Comparison of ENCODE assay signal across 31 cellular contexts in the genomic region with DNA sequence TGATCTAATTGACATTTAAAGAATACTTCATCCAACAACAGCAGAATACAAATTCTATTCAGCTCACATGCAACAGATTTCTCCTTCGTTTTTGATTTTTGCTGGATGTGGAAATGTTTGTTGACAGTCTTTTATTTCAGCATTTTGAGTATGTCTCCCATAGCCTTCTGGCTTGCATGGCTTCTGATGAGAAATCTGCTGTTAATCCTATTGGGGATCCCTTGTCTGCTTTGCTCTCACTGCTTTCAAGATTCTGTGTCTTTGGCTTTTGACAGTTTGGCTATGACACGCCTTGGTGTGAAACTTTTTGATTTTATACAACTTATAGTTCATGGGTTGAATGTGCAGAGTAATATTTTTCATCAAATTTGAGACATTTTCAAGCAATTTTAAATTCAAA. TPM values are rescaled to one million over a fixed set of nuclear protein-coding genes. Genes with fewer than 3 reads are reported as not detected.
"Had no signal": no experiment of that assay in that cellular context is flagged by ENCODE, and none has a peak within 500 bp of the region (broad histone marks: within the 10 kb centered on the region; RNA-seq: fewer than 3 reads in every experiment).

No MANE protein-coding gene starts in this region.

- H3K9me3 ChIP-seq: mucosa of descending colon, pancreas, prostate gland had no signal

- H3K27me3 Mint-ChIP-seq: activated naive CD8-positive, alpha-beta T cell treated with anti-CD3 and anti-CD28 coated beads for 36 hours; activated T-cell treated with anti-CD3 and anti-CD28 coated beads, Interleukin-2, amount 50 U/mL, for 24 hours; stimulated activated memory B cell treated with anti-CD40 and anti-IgM and Interleukin-4, amounts not matched to agents 10 μg/mL and 1 μg/mL and 100 μg/mL, for 72 hours; stimulated activated naive CD8-positive, alpha-beta T cell treated with anti-CD3 and anti-CD28 coated beads, Interleukin-15, amount 100 ng/mL, for 72 hours had no signal

- H3K27ac Mint-ChIP-seq: activated T-helper 2 cell treated with anti-CD3 and anti-CD28 coated beads, Interferon-gamma antibody, Interleukin-2, Interleukin-4, amounts not matched to agents 10 μg/mL and 5 μg/mL and 100 μg/mL, durations not matched to agents 14 hours and 24 hours and 36 hours; brain; stimulated activated memory B cell treated with anti-CD40 and anti-IgM and Interleukin-4, amounts not matched to agents 10 μg/mL and 1 μg/mL and 100 μg/mL, for 72 hours; stimulated activated naive CD8-positive, alpha-beta T cell treated with anti-CD3 and anti-CD28 coated beads, Interleukin-15, amount 100 ng/mL, for 72 hours; type B pancreatic cell had no signal

- H3K36me3 ChIP-seq: ascending aorta, cardiac muscle cell, pancreas, prostate gland, uterus had no signal

- H3K27me3 ChIP-seq: ascending aorta, cardiac muscle cell, pancreas, uterus had no signal

- ATAC-seq: left cardiac atrium; left ventricle myocardium superior; mucosa of descending colon; pancreas; stimulated activated memory B cell treated with anti-CD40 and anti-IgM and Interleukin-4, amounts not matched to agents 10 μg/mL and 1 μg/mL and 100 μg/mL, for 72 hours; stimulated activated naive CD8-positive, alpha-beta T cell treated with anti-CD3 and anti-CD28 coated beads, Interleukin-15, amount 100 ng/mL, for 72 hours had no signal

- DNase-seq: activated CD4-positive, alpha-beta T cell treated with anti-CD3 and anti-CD28 coated beads for 4 hours; activated CD4-positive, alpha-beta T cell treated with anti-CD3 and anti-CD28 coated beads, Interleukin-2, amount 50 U/mL, for 4 hours; activated CD8-positive, alpha-beta memory T cell treated with anti-CD3 and anti-CD28 coated beads, Interleukin-2, amount 50 U/mL, for 4 hours; activated naive CD8-positive, alpha-beta T cell treated with anti-CD3 and anti-CD28 coated beads for 36 hours; activated T-cell treated with anti-CD3 and anti-CD28 coated beads, Interleukin-2, amount 50 U/mL, for 24 hours; head of caudate nucleus; hippocampal formation; left cardiac atrium; left ventricle myocardium superior; mucosa of descending colon; nucleus accumbens; pancreas; retina; stimulated activated CD4-positive, alpha-beta T cell treated with anti-CD3 and anti-CD28 coated beads, Interleukin-1b, Interleukin-23, amount 100 ng/mL, for 48 hours; stimulated activated CD4-positive, alpha-beta T cell treated with anti-CD3 and anti-CD28 coated beads, Interleukin-4, amount 100 ng/mL, for 4 hours; stimulated activated CD8-positive, alpha-beta memory T cell treated with anti-CD3 and anti-CD28 coated beads, Interleukin-4, amount 100 ng/mL, for 48 hours; stimulated activated naive CD8-positive, alpha-beta T cell treated with anti-CD3 and anti-CD28 coated beads, Interleukin-15, amount 100 ng/mL, for 72 hours; substantia nigra; uterus had no signal

- H3K27ac ChIP-seq: ascending aorta, cardiac muscle cell, coronary artery, pancreas, prostate gland, uterus had no signal

- H3K36me3 Mint-ChIP-seq: brain, type B pancreatic cell had no signal

- FAIRE-seq: endothelial cell of umbilical vein, keratinocyte, pancreas had no signal

- H3K4me2 ChIP-seq: smooth muscle cell had no signal

- H3K9me3 Mint-ChIP-seq: type B pancreatic cell had no signal

- H3K4me1 ChIP-seq: ascending aorta, pancreas, prostate gland, uterus had no signal

- H3K4me3 ChIP-seq: ascending aorta, cardiac muscle cell, coronary artery, mucosa of descending colon, pancreas, prostate gland, smooth muscle cell, uterus had no signal

- H3K4me3 Mint-ChIP-seq: activated naive CD8-positive, alpha-beta T cell treated with anti-CD3 and anti-CD28 coated beads for 36 hours; activated T-cell treated with anti-CD3 and anti-CD28 coated beads, Interleukin-2, amount 50 U/mL, for 24 hours; brain; neural crest cell; stimulated activated memory B cell treated with anti-CD40 and anti-IgM and Interleukin-4, amounts not matched to agents 10 μg/mL and 1 μg/mL and 100 μg/mL, for 72 hours; stimulated activated naive CD8-positive, alpha-beta T cell treated with anti-CD3 and anti-CD28 coated beads, Interleukin-15, amount 100 ng/mL, for 72 hours; type B pancreatic cell had no signal

RNA-seq across cellular contexts. Expression of gene TRABD2A, which starts 44.7 kb away (rescaled TPM):
- total RNA-seq: cardiac muscle cell, smooth muscle cell had no signal
- polyA plus RNA-seq: cardiac muscle cell had no signal
